Comparison of ENCODE assay signal across 12 cellular contexts in the genomic region with DNA sequence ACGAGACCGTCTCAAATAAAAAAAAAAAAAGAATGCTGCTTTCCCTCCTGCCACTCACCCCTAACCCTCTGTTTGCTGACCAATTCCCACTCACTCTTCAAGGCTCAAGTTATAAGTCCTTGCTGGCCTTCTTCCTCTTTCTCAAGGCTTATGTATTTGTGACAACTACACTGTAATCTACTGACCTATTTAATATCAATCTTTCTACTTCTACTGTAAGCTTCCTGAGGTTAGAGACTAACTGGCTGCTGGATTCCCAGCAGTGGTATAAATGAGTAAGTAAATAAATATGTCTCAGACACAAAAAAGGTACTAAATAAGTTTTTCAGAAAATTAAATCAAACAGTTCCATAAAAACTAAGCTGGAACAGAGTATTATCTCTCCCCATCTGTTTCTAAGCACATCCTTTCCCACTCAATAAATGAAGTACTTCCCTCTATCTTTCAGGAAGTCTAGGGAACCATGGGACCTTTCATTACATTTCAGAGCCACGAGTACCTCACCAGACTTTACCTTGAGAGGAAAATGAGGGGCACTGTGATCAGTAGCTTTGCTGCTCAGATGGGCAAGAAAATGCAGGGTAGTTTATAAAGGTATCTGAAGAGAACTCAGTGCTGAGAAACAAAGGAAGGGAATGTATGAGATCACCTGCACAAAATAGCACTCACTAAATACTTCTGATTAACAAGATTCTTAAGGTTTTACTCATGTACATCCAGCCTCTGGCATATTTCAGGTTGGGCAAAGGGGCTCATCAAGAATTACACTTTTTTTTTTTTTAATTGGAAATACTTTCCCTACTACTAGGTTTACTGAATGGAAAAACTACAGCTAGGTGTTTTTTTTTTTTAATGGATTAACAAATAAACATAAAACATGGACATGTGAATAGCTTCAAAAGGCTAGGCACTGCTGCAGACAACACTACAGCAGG. TPM values are rescaled to one million over a fixed set of nuclear protein-coding genes. Genes with fewer than 3 reads are reported as not detected.
DNase-seq lines count a peak whose midpoint lies in the region; ATAC-seq, FAIRE-seq and TF ChIP-seq lines count a peak whose summit lies in the region.
"Had no signal": no experiment of that assay in that cellular context is flagged by ENCODE, and none has a peak within 500 bp of the region (broad histone marks: within the 10 kb centered on the region; RNA-seq: fewer than 3 reads in every experiment).

No MANE protein-coding gene starts in this region.

- ATAC-seq in left lung (peak; percentile 85), left lobe of liver (no peak)

- peaks cover 13% of the 10 kb centered on the region for H3K4me1 Mint-ChIP-seq in astrocyte (ENCODE audit: low read depth, unreplicated experiment)

- no peaks in the 10 kb centered on the region for H3K9me3 Mint-ChIP-seq in astrocyte (ENCODE audit: unreplicated experiment)

- intact Hi-C loops in left lung (cut with DNase I) (no loop called here), esophagus muscularis mucosa (cut with DNase I) (no loop called here)

- H3K4me3 ChIP-seq in AG10803 (ENCODE audit: low read length) (no peak overlapping the region), astrocyte (ENCODE audit: insufficient read depth, low read depth, low read length) (peak overlapping the region; percentile 27), left lung (no peak overlapping the region), esophagus muscularis mucosa (no peak overlapping the region)

- H3K27ac ChIP-seq in astrocyte (ENCODE audit: low read depth, low read length) (peak overlapping the region; percentile 96), left lung (peak overlapping the region in 1 of 2 donors; percentile 48), esophagus muscularis mucosa (replicated peaks in 1 of 4) (peak overlapping the region in 1 of 4 donors; percentile 25)

- no peaks in the 10 kb centered on the region for H4K20me1 ChIP-seq in astrocyte (ENCODE audit: insufficient read depth, low read length)

- peak overlapping the region; percentile 87 for H3K9ac ChIP-seq in astrocyte (ENCODE audit: low read length)

- H3K79me2 ChIP-seq in astrocyte (ENCODE audit: insufficient read depth, low read length), result peaks cover 77% of the 10 kb centered on the region

- H3K36me3 Mint-ChIP-seq in astrocyte (ENCODE audit: low read depth, unreplicated experiment), result no peaks in the 10 kb centered on the region

- H3K4me2 ChIP-seq in astrocyte (ENCODE audit: low read length), result peak overlapping the region; percentile 82

- peak overlapping the region; percentile 93 for H3K27ac Mint-ChIP-seq in astrocyte (ENCODE audit: unreplicated experiment)

- in situ Hi-C loops in KBM-7 (cut with MboI; ENCODE audit: low pct_unique_long_range_greater_than_20kb, low sequenced_read_pairs) (no loop called here), GM13977 (cut with MboI; ENCODE audit: low pct_unique_long_range_greater_than_20kb, low sequenced_read_pairs, unreplicated experiment) (no loop called here)

- TF ChIP-seq EP300 in esophagus muscularis mucosa (IDR thresholded peaks at IDR 0.05), result no peak

- H2AFZ ChIP-seq in astrocyte (ENCODE audit: low read depth, low read length), result peak overlapping the region; percentile 48

- DNase-seq in AG10803 (ENCODE audit: low read depth) (peak; percentile 56), KBM-7 (peak; percentile 68), astrocyte (ENCODE audit: low read depth) (peak; percentile 90), left lung (no peak), left lobe of liver (ENCODE audit: low spot score) (no peak), esophagus muscularis mucosa (ENCODE audit: extremely low spot score) (no peak), GM13977 (ENCODE audit: low spot score) (no peak), mesenteric fat pad (ENCODE audit: low spot score) (no peak)
- DNase-seq: activated CD4-positive, alpha-beta T cell treated with anti-CD3 and anti-CD28 coated beads for 1 hour; activated naive CD4-positive, alpha-beta T cell treated with anti-CD3 and anti-CD28 coated beads, Interleukin-2, amount 50 U/mL, for 16 hours; erythroblast; NCI-H1105 had no signal

- peak; percentile 78 for FAIRE-seq in astrocyte (lab: Jason Lieb, UNC)

- peak overlapping the region; percentile 64 for H3K4me3 Mint-ChIP-seq in astrocyte (ENCODE audit: unreplicated experiment)

- H3K9me3 ChIP-seq in astrocyte (ENCODE audit: insufficient read depth, low read depth, low read length) (no peaks in the 10 kb centered on the region), left lung (no peaks in the 10 kb centered on the region), esophagus muscularis mucosa (no peaks in the 10 kb centered on the region)

- no peak for TF ChIP-seq POLR2A in esophagus muscularis mucosa (IDR thresholded peaks at IDR 0.05; ENCODE audit: low read depth)

- peaks cover 10% of the 10 kb centered on the region for H3K4me1 ChIP-seq in astrocyte (ENCODE audit: insufficient read depth, low read length)
- H3K4me1 ChIP-seq in left lung, result peaks cover 7 to 19% of the 10 kb centered on the region in 2 donors
- peaks cover 12 to 25% (median 19%) of the 10 kb centered on the region in 4 donors for H3K4me1 ChIP-seq in esophagus muscularis mucosa

- H3K36me3 ChIP-seq in astrocyte (ENCODE audit: insufficient read depth, low read length) (no peaks in the 10 kb centered on the region), left lung (peaks cover 0 to under 1% of the 10 kb centered on the region in 2 donors), esophagus muscularis mucosa (peaks cover 0 to under 1% (median 0%) of the 10 kb centered on the region in 4 donors)

- no peaks in the 10 kb centered on the region for H3K27me3 Mint-ChIP-seq in astrocyte (ENCODE audit: low read depth, unreplicated experiment)

- H3K27me3 ChIP-seq in astrocyte (ENCODE audit: insufficient read depth, low read length), result no peaks in the 10 kb centered on the region
- H3K27me3 ChIP-seq in left lung, result no peaks in the 10 kb centered on the region
- H3K27me3 ChIP-seq in esophagus muscularis mucosa, result no peaks in the 10 kb centered on the region

- TF ChIP-seq CTCF in AG10803 (conservative IDR thresholded peaks at IDR 0.05; ENCODE audit: low read length) (no peak), astrocyte (IDR thresholded peaks at IDR 0.05; ENCODE audit: insufficient read depth, low read depth, low read length) (no peak), left lung (IDR thresholded peaks at IDR 0.05) (no peak), esophagus muscularis mucosa (IDR thresholded peaks at IDR 0.05) (no peak), GM13977 (IDR thresholded peaks at IDR 0.05; ENCODE audit: extremely low read depth, insufficient read depth, missing control alignments) (no peak)

- WGBS in esophagus muscularis mucosa, result 63% methylated on average over 3 of the region's 3 CpGs

RNA-seq across cellular contexts. Expression of gene SSH2, which starts 10.8 kb away (rescaled TPM):
- total RNA-seq in astrocyte (25.0 and 31.1 TPM in 2 replicates), left lung (10 to 100 TPM; 42.5 to 85.5 TPM), left lobe of liver (11.2 TPM), esophagus muscularis mucosa (10 to 100 TPM; 20.7 to 31.1 (median 23.1) TPM), mesenteric fat pad (39.1 TPM)

RNA-seq across cellular contexts. Expression of gene EFCAB5, which starts 22.2 kb away (rescaled TPM):
- total RNA-seq in astrocyte (1.00 and 1.5 TPM in 2 replicates), left lung (under 1 TPM; 0.52 to 0.96 TPM), left lobe of liver (not detected), esophagus muscularis mucosa (under 1 TPM in 2 of 4 donors, not detected in 2; 0.17 to 0.78 TPM), mesenteric fat pad (not detected)

Comparison
In these comparisons a context has a peak if more than half of its experiments do, and no peak if none do; other contexts are left out.
1. DNase-seq: peak in AG10803 (single experiment), KBM-7 (single experiment) and astrocyte (single experiment); none in left lung (0 of 2), left lobe of liver (single experiment), esophagus muscularis mucosa (single experiment), GM13977 (single experiment) and mesenteric fat pad (single experiment).